31 cellular contexts compared by ENCODE assay signal in genomic region chr20:10902174-10902573, GRCh38.
"Had no signal": no experiment of that assay in that cellular context is flagged by ENCODE, and none has a peak within 500 bp of the region (broad histone marks: within the 10 kb centered on the region; RNA-seq: fewer than 3 reads in every experiment).

No MANE protein-coding gene starts in this region.

- H3K4me3 Mint-ChIP-seq: activated CD4-positive, alpha-beta T cell treated with anti-CD3 and anti-CD28 coated beads, Interleukin-2, amount 10 ng/mL, durations not matched to agents 7 days and 5 days; activated CD8-positive, alpha-beta memory T cell treated with anti-CD3 and anti-CD28 coated beads, Interleukin-2, amount 10 ng/mL, durations not matched to agents 7 days and 5 days; activated CD8-positive, alpha-beta T cell treated with anti-CD3 and anti-CD28 coated beads for 36 hours; activated naive CD8-positive, alpha-beta T cell treated with anti-CD3 and anti-CD28 coated beads, Interleukin-2, amount 50 U/mL, for 24 hours; naive thymus-derived CD8-positive, alpha-beta T cell; stimulated activated memory B cell treated with anti-CD40 and anti-IgM and Interleukin-4, amounts not matched to agents 10 μg/mL and 1 μg/mL and 100 μg/mL, for 72 hours; T-helper 2 cell treated with Interferon-gamma antibody and Interleukin-4, amounts not matched to agents 5 μg/mL and 100 μg/mL, for 36 hours had no signal

- H3K27ac Mint-ChIP-seq: activated CD4-positive, alpha-beta T cell treated with anti-CD3 and anti-CD28 coated beads, Interleukin-2, amount 10 ng/mL, durations not matched to agents 7 days and 5 days; activated CD8-positive, alpha-beta memory T cell treated with anti-CD3 and anti-CD28 coated beads, Interleukin-2, amount 10 ng/mL, durations not matched to agents 7 days and 5 days; activated CD8-positive, alpha-beta T cell treated with anti-CD3 and anti-CD28 coated beads for 36 hours; activated naive CD8-positive, alpha-beta T cell treated with anti-CD3 and anti-CD28 coated beads, Interleukin-2, amount 50 U/mL, for 24 hours; naive thymus-derived CD8-positive, alpha-beta T cell; stimulated activated memory B cell treated with anti-CD40 and anti-IgM and Interleukin-4, amounts not matched to agents 10 μg/mL and 1 μg/mL and 100 μg/mL, for 72 hours; T-helper 2 cell treated with Interferon-gamma antibody and Interleukin-4, amounts not matched to agents 5 μg/mL and 100 μg/mL, for 36 hours had no signal

- H3K9me3 ChIP-seq: lower lobe of right lung, neutrophil, pancreas, psoas muscle, right atrium auricular region, stomach, suprapubic skin, uterus had no signal

- H3K4me1 Mint-ChIP-seq: activated CD4-positive, alpha-beta T cell treated with anti-CD3 and anti-CD28 coated beads, Interleukin-2, amount 10 ng/mL, durations not matched to agents 7 days and 5 days; activated CD8-positive, alpha-beta memory T cell treated with anti-CD3 and anti-CD28 coated beads, Interleukin-2, amount 10 ng/mL, durations not matched to agents 7 days and 5 days; activated naive CD8-positive, alpha-beta T cell treated with anti-CD3 and anti-CD28 coated beads, Interleukin-2, amount 50 U/mL, for 24 hours; naive thymus-derived CD8-positive, alpha-beta T cell; stimulated activated memory B cell treated with anti-CD40 and anti-IgM and Interleukin-4, amounts not matched to agents 10 μg/mL and 1 μg/mL and 100 μg/mL, for 72 hours had no signal

- H3K4me3 ChIP-seq: lower lobe of right lung, pancreas, psoas muscle, right atrium auricular region, skin epidermis, stomach, suprapubic skin, uterus had no signal

- H3K27ac ChIP-seq: lower lobe of right lung, neutrophil, pancreas, psoas muscle, right atrium auricular region, stomach, suprapubic skin, VCaP had no signal

- H3K27me3 ChIP-seq: neutrophil, pancreas, right atrium auricular region, stomach, suprapubic skin, uterus had no signal

- H3K36me3 Mint-ChIP-seq: activated CD8-positive, alpha-beta memory T cell treated with anti-CD3 and anti-CD28 coated beads, Interleukin-2, amount 10 ng/mL, durations not matched to agents 7 days and 5 days; stimulated activated memory B cell treated with anti-CD40 and anti-IgM and Interleukin-4, amounts not matched to agents 10 μg/mL and 1 μg/mL and 100 μg/mL, for 72 hours had no signal

- DNase-seq: activated CD4-positive, alpha-beta T cell treated with anti-CD3 and anti-CD28 coated beads, Interleukin-2, amount 10 ng/mL, durations not matched to agents 7 days and 5 days; activated CD8-positive, alpha-beta memory T cell treated with anti-CD3 and anti-CD28 coated beads, Interleukin-2, amount 10 ng/mL, durations not matched to agents 7 days and 5 days; activated CD8-positive, alpha-beta T cell treated with anti-CD3 and anti-CD28 coated beads for 36 hours; activated effector memory CD4-positive, alpha-beta T cell treated with anti-CD3 and anti-CD28 coated beads, Interleukin-2, amount 50 U/mL, for 16 hours; activated naive CD4-positive, alpha-beta T cell treated with anti-CD3 and anti-CD28 coated beads, Interleukin-2, amount 50 U/mL, for 16 hours; activated naive CD8-positive, alpha-beta T cell treated with anti-CD3 and anti-CD28 coated beads, Interleukin-2, amount 50 U/mL, for 24 hours; activated T-cell treated with anti-CD3 and anti-CD28 coated beads for 4 hours; aorta; central memory CD4-positive, alpha-beta T cell; effector memory CD4-positive, alpha-beta T cell; foreskin melanocyte; glutamatergic neuron; hippocampal formation; left colon; lower lobe of right lung; naive thymus-derived CD8-positive, alpha-beta T cell; pancreas; psoas muscle; stimulated activated CD4-positive, alpha-beta T cell treated with anti-CD3 and anti-CD28 coated beads, Interleukin-2, amount 100 ng/mL, for 24 hours; stomach; trophoblast cell had no signal

- ATAC-seq: activated CD4-positive, CD25-positive, alpha-beta regulatory T cell treated with anti-CD3 and anti-CD28 coated beads, Interleukin-2, amount 50 U/mL, for 24 hours; activated CD8-positive, alpha-beta memory T cell treated with anti-CD3 and anti-CD28 coated beads, Interleukin-2, amount 10 ng/mL, durations not matched to agents 7 days and 5 days; activated CD8-positive, alpha-beta T cell treated with anti-CD3 and anti-CD28 coated beads for 36 hours; activated naive CD8-positive, alpha-beta T cell treated with anti-CD3 and anti-CD28 coated beads, Interleukin-2, amount 50 U/mL, for 24 hours; left colon; lower lobe of right lung; naive thymus-derived CD8-positive, alpha-beta T cell; pancreas; psoas muscle; stimulated activated memory B cell treated with anti-CD40 and anti-IgM and Interleukin-4, amounts not matched to agents 10 μg/mL and 1 μg/mL and 100 μg/mL, for 72 hours had no signal

- H3K9me3 Mint-ChIP-seq: activated CD4-positive, alpha-beta T cell treated with anti-CD3 and anti-CD28 coated beads, Interleukin-2, amount 10 ng/mL, durations not matched to agents 7 days and 5 days; activated CD8-positive, alpha-beta T cell treated with anti-CD3 and anti-CD28 coated beads for 36 hours; stimulated activated memory B cell treated with anti-CD40 and anti-IgM and Interleukin-4, amounts not matched to agents 10 μg/mL and 1 μg/mL and 100 μg/mL, for 72 hours had no signal

- H3K36me3 ChIP-seq: lower lobe of right lung, neutrophil, pancreas, right atrium auricular region, stomach, suprapubic skin, uterus had no signal

- H3K27me3 Mint-ChIP-seq: activated CD4-positive, alpha-beta T cell treated with anti-CD3 and anti-CD28 coated beads, Interleukin-2, amount 10 ng/mL, durations not matched to agents 7 days and 5 days; activated CD8-positive, alpha-beta memory T cell treated with anti-CD3 and anti-CD28 coated beads, Interleukin-2, amount 10 ng/mL, durations not matched to agents 7 days and 5 days; activated CD8-positive, alpha-beta T cell treated with anti-CD3 and anti-CD28 coated beads for 36 hours; activated naive CD8-positive, alpha-beta T cell treated with anti-CD3 and anti-CD28 coated beads, Interleukin-2, amount 50 U/mL, for 24 hours; stimulated activated memory B cell treated with anti-CD40 and anti-IgM and Interleukin-4, amounts not matched to agents 10 μg/mL and 1 μg/mL and 100 μg/mL, for 72 hours had no signal

- FAIRE-seq: colon, pancreas had no signal

- H3K4me1 ChIP-seq: lower lobe of right lung, pancreas, psoas muscle had no signal
